ENCODE assay signal across 12 cellular contexts in the genomic region with DNA sequence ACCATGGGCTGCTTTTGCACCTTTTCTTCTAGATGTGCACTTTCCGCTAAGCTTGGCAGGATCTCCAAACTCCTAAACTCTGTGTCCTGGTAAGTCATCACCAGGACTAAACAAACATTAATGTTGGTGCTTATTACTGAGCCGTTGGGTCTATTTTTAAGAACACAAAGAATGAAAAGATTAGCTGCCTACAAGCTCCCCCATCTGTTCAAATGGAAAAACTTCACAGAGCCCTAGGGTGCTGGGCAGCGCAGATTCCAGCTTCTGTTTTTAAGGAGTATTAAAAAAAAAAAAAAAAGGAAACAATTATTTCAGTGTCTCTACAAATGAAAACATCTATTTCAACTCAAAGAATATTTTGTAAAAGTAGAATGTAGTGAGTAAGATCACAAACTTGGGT.
A peak's percentile ranks its signal among the peaks of the same experiment; 100 is the strongest.
DNase-seq lines count a peak whose midpoint lies in the region; ATAC-seq and TF ChIP-seq lines count a peak whose summit lies in the region.
"Had no signal": no experiment of that assay in that cellular context is flagged by ENCODE, and none has a peak within 500 bp of the region (broad histone marks: within the 10 kb centered on the region; RNA-seq: fewer than 3 reads in every experiment).

No MANE protein-coding gene starts in this region.

- H3K9me3 Mint-ChIP-seq in chondrocyte (ENCODE audit: low read depth): no peaks in the 10 kb centered on the region

- peak; percentile 75 for TF ChIP-seq CTCF in chondrocyte (IDR thresholded peaks at IDR 0.05)
- TF ChIP-seq CTCF in lung (IDR thresholded peaks at IDR 0.05; ENCODE audit: control extremely low read depth, extremely low read depth): no peak
- TF ChIP-seq CTCF in BE2C (IDR thresholded peaks at IDR 0.05; ENCODE audit: low read depth, low read length): no peak

- H3K9me3 ChIP-seq in lung (ENCODE audit: control insufficient read depth in 2 of 2, insufficient read depth in 1 of 2, low read length in 1 of 2) (no peaks in the 10 kb centered on the region), BE2C (no peaks in the 10 kb centered on the region)

- H3K27ac Mint-ChIP-seq in chondrocyte (ENCODE audit: unreplicated experiment): no peak overlapping the region

- H3K27ac ChIP-seq in lung (ENCODE audit: low read depth in 1 of 2, low read length in 1 of 2): no peak overlapping the region

- H3K4me1 ChIP-seq in lung (ENCODE audit: control insufficient read depth in 2 of 2, insufficient read depth in 2 of 2, low read length in 2 of 2): no peaks in the 10 kb centered on the region
- H3K4me1 ChIP-seq in BE2C: no peaks in the 10 kb centered on the region

- peaks cover 5% of the 10 kb centered on the region for H3K27me3 Mint-ChIP-seq in chondrocyte (ENCODE audit: low read depth)

- ATAC-seq in lung (ENCODE audit: insufficient read depth, low FRiP score): peak; percentile 75
- ATAC-seq in GM21723 (IDR thresholded peaks at IDR 0.05; ENCODE audit: unreplicated experiment): no peak

- DNase-seq in H4 (ENCODE audit: low spot score) (peak; percentile 13), NCI-H2196 treated with DMSO at 0.1 percent for 48 hours (lab: John Stamatoyannopoulos, UW; ENCODE audit: unreplicated experiment) (peak; percentile 6), chondrocyte (ENCODE audit: low spot score) (no peak), lung (ENCODE audit: low spot score) (no peak), NCI-H1436 treated with DMSO at 0.1 percent for 48 hours (lab: John Stamatoyannopoulos, UW) (no peak), BE2C (no peak)
- DNase-seq in activated CD4-positive, CD25-positive, alpha-beta regulatory T cell treated with anti-CD3 and anti-CD28 coated beads, Interleukin-2, amount 50 U/mL, for 72 hours: no peak
- DNase-seq: aorta, islet precursor cell, NCI-H2029 treated with DMSO at 0.1 percent for 48 hours, posterior cingulate gyrus had no signal

- H3K36me3 Mint-ChIP-seq in chondrocyte (ENCODE audit: low read depth): no peaks in the 10 kb centered on the region

- no peaks in the 10 kb centered on the region for H3K27me3 ChIP-seq in lung (ENCODE audit: control insufficient read depth, insufficient read depth)
- H3K27me3 ChIP-seq in BE2C: no peaks in the 10 kb centered on the region

- no peaks in the 10 kb centered on the region for H3K4me1 Mint-ChIP-seq in chondrocyte (ENCODE audit: low read depth)

- WGBS in lung, 2 donors: 46 to 63% methylated on average over 3 of the region's 3 CpGs

- no peak overlapping the region for H3K4me3 ChIP-seq in lung
- no peak overlapping the region for H3K4me3 ChIP-seq in BE2C (ENCODE audit: low read depth, low read length)

- no peak overlapping the region for H3K4me3 Mint-ChIP-seq in chondrocyte (ENCODE audit: unreplicated experiment)

- H3K36me3 ChIP-seq in lung (ENCODE audit: control insufficient read depth in 2 of 2, insufficient read depth in 2 of 2, low read length in 2 of 2) (no peaks in the 10 kb centered on the region), BE2C (no peaks in the 10 kb centered on the region)

Comparison
In these comparisons a context has a peak if more than half of its experiments do, and no peak if none do; other contexts are left out.
1. DNase-seq: peak in H4 (single experiment) and NCI-H2196 treated with DMSO at 0.1 percent for 48 hours (single experiment); none in chondrocyte (single experiment), lung (single experiment), NCI-H1436 treated with DMSO at 0.1 percent for 48 hours (single experiment), BE2C (single experiment) and activated CD4-positive, CD25-positive, alpha-beta regulatory T cell treated with anti-CD3 and anti-CD28 coated beads, Interleukin-2, amount 50 U/mL, for 72 hours (single experiment).